In genomic region chr3:71685686-71686085, GRCh38 we compare ENCODE assay signal across 23 cellular contexts. TPM values are rescaled to one million over a fixed set of nuclear protein-coding genes. Genes with fewer than 3 reads are reported as not detected.
DNase-seq lines count a peak whose midpoint lies in the region; ATAC-seq and TF ChIP-seq lines count a peak whose summit lies in the region.
"Had no signal": no experiment of that assay in that cellular context is flagged by ENCODE, and none has a peak within 500 bp of the region (broad histone marks: within the 10 kb centered on the region; RNA-seq: fewer than 3 reads in every experiment).

No MANE protein-coding gene starts in this region.

- peaks cover 31% of the 10 kb centered on the region for H3K4me1 Mint-ChIP-seq in activated CD8-positive, alpha-beta memory T cell treated with anti-CD3 and anti-CD28 coated beads, Interleukin-2, amount 10 ng/mL, durations not matched to agents 7 days and 5 days

- H3K4me3 Mint-ChIP-seq in activated CD8-positive, alpha-beta memory T cell treated with anti-CD3 and anti-CD28 coated beads, Interleukin-2, amount 10 ng/mL, durations not matched to agents 7 days and 5 days: no peak overlapping the region
- H3K4me3 Mint-ChIP-seq: CD4-positive, CD25-positive, alpha-beta regulatory T cell had no signal

- H3K36me3 ChIP-seq in mucosa of descending colon (ENCODE audit: low read depth): no peaks in the 10 kb centered on the region
- H3K36me3 ChIP-seq: HAP-1, MG63, SJSA1 had no signal

- peak overlapping the region; percentile 89; the same call in 1 of the 2 replicates for H3K27ac ChIP-seq in VCaP
- H3K27ac ChIP-seq: GM23248, SJSA1 had no signal

- H3K27me3 Mint-ChIP-seq in activated CD8-positive, alpha-beta memory T cell treated with anti-CD3 and anti-CD28 coated beads, Interleukin-2, amount 10 ng/mL, durations not matched to agents 7 days and 5 days: no peaks in the 10 kb centered on the region
- H3K27me3 Mint-ChIP-seq: CD4-positive, CD25-positive, alpha-beta regulatory T cell had no signal

- ATAC-seq in activated CD8-positive, alpha-beta memory T cell treated with anti-CD3 and anti-CD28 coated beads, Interleukin-2, amount 10 ng/mL, durations not matched to agents 7 days and 5 days: peak; percentile 45
- ATAC-seq in mucosa of descending colon: peak; percentile 40
- ATAC-seq: Panc1, Right ventricle myocardium inferior had no signal

- TF ChIP-seq CTCF in VCaP (conservative IDR thresholded peaks at IDR 0.05): no peak
- no peak for TF ChIP-seq CTCF in mucosa of descending colon (IDR thresholded peaks at IDR 0.05)

- H3K27ac Mint-ChIP-seq in activated CD8-positive, alpha-beta memory T cell treated with anti-CD3 and anti-CD28 coated beads, Interleukin-2, amount 10 ng/mL, durations not matched to agents 7 days and 5 days: peak overlapping the region; percentile 24
- H3K27ac Mint-ChIP-seq: CD4-positive, CD25-positive, alpha-beta regulatory T cell had no signal

- no peak overlapping the region for H3K4me3 ChIP-seq in Jurkat, Clone E6-1 (ENCODE audit: low read length)
- no peak overlapping the region for H3K4me3 ChIP-seq in mucosa of descending colon
- H3K4me3 ChIP-seq: HAP-1, MG63, SJSA1 had no signal

- in situ Hi-C loops in G401 (cut with HindIII; ENCODE audit: low sequenced_read_pairs): no loop called here
- in situ Hi-C loops in ACHN (cut with HindIII; ENCODE audit: low pct_ligation_motif_present, low pct_unique_long_range_greater_than_20kb, low sequenced_read_pairs): no loop called here

- intact Hi-C loops in mucosa of descending colon (cut with DNase I, micrococcal nuclease): no loop called here

- H3K9me3 ChIP-seq in mucosa of descending colon: no peaks in the 10 kb centered on the region
- H3K9me3 ChIP-seq: HAP-1, MG63, SJSA1 had no signal

- H3K36me3 Mint-ChIP-seq in activated CD8-positive, alpha-beta memory T cell treated with anti-CD3 and anti-CD28 coated beads, Interleukin-2, amount 10 ng/mL, durations not matched to agents 7 days and 5 days: peaks cover 51% of the 10 kb centered on the region

- CTCF ChIA-PET in activated CD8-positive, alpha-beta memory T cell treated with anti-CD3 and anti-CD28 coated beads, Interleukin-2, amount 10 ng/mL, durations not matched to agents 7 days and 5 days (lab: Charles Lee): no interaction called here

- peaks cover 36% of the 10 kb centered on the region for H3K4me1 ChIP-seq in mucosa of descending colon (ENCODE audit: low read depth)

- no peaks in the 10 kb centered on the region for H3K9me3 Mint-ChIP-seq in activated CD8-positive, alpha-beta memory T cell treated with anti-CD3 and anti-CD28 coated beads, Interleukin-2, amount 10 ng/mL, durations not matched to agents 7 days and 5 days (ENCODE audit: low read depth)
- H3K9me3 Mint-ChIP-seq: CD4-positive, CD25-positive, alpha-beta regulatory T cell had no signal

- DNase-seq in activated CD8-positive, alpha-beta memory T cell treated with anti-CD3 and anti-CD28 coated beads, Interleukin-2, amount 10 ng/mL, durations not matched to agents 7 days and 5 days: no peak
- DNase-seq in activated CD8-positive, alpha-beta memory T cell treated with anti-CD3 and anti-CD28 coated beads, Interleukin-2, amount 50 U/mL, for 48 hours: no peak
- peak; percentile 57 for DNase-seq in Jurkat, Clone E6-1 (ENCODE audit: low read depth, low spot score)
- DNase-seq in mucosa of descending colon (no peak), mesenteric fat pad (ENCODE audit: low spot score) (no peak), G401 (ENCODE audit: low spot score) (no peak), ACHN (no peak)
- DNase-seq: CD4-positive, CD25-positive, alpha-beta regulatory T cell; EL; GM23248; Kasumi-1; MG63; NCI-H1417; NCI-H1694 treated with DMSO at 0.1 percent for 48 hours; NCI-H2081 treated with DMSO at 0.1 percent for 48 hours; NCI-H2171 treated with DMSO at 0.1 percent for 48 hours; NCI-H524 treated with DMSO at 0.1 percent for 48 hours; NCI-H82 had no signal

RNA-seq across cellular contexts. Expression of gene EIF4E3, which starts 39.5 kb away (rescaled TPM):
- 10 to 100 TPM; 56.5 to 61.9 TPM for total RNA-seq in activated CD8-positive, alpha-beta memory T cell treated with anti-CD3 and anti-CD28 coated beads, Interleukin-2, amount 10 ng/mL, durations not matched to agents 7 days and 5 days
- polyA plus RNA-seq in Jurkat, Clone E6-1 (2012; ENCODE audit: insufficient read depth, insufficient read length): 8.5 TPM
- 10 to 100 TPM; 40.6 to 57.1 (median 48.4) TPM for total RNA-seq in mucosa of descending colon
- 34.9 TPM for total RNA-seq in mesenteric fat pad
- total RNA-seq in G401 (2014; rRNA removed; shearing (Covaris generic)): not detected in 2 replicates

Comparison
In these comparisons a context has a peak if more than half of its experiments do, and no peak if none do; other contexts are left out.
1. RNA of gene EIF4E3, which starts 39.5 kb away (total RNA-seq): 56.5 to 61.9 TPM in activated CD8-positive, alpha-beta memory T cell treated with anti-CD3 and anti-CD28 coated beads, Interleukin-2, amount 10 ng/mL, durations not matched to agents 7 days and 5 days, 40.6 to 57.1 TPM in mucosa of descending colon and 34.9 TPM in mesenteric fat pad (single experiment); not detected in G401; every median in the first group is over 10 times any median in the second.